In genomic region chr16:172374-172941, GRCh38 we compare ENCODE assay signal across 11 cellular contexts. TPM values are rescaled to one million over a fixed set of nuclear protein-coding genes. Genes with fewer than 3 reads are reported as not detected.
DNase-seq lines count a peak whose midpoint lies in the region; ATAC-seq and TF ChIP-seq lines count a peak whose summit lies in the region.
"Not testable (repeated sequence)": the region's sequence is repeated elsewhere in the genome, so short reads cannot be mapped to it uniquely, and the experiment has no call there.
"Had no signal": no experiment of that assay in that cellular context is flagged by ENCODE, and none has a peak within 500 bp of the region (broad histone marks: within the 10 kb centered on the region; RNA-seq: fewer than 3 reads in every experiment).

Gene HBA2, plus strand, starts transcription at chr16:172876. Its CDS starts 37 bp downstream, at chr16:172913.

- H3K4me3 ChIP-seq in liver (ENCODE audit: low read depth in 1 of 3, low read length in 3 of 3); stomach; aorta (ENCODE audit: low read length in 2 of 2): not testable (repeated sequence)

- H4K5ac ChIP-seq in H9 (ENCODE audit: insufficient read length, low read depth, low read length): not testable (repeated sequence)

- not testable (repeated sequence) for H2AFZ ChIP-seq in H9 (ENCODE audit: low read length)

- CTCF ChIA-PET in activated CD8-positive, alpha-beta T cell treated with anti-CD3 and anti-CD28 coated beads, Interleukin-2, amount 10 ng/mL, durations not matched to agents 7 days and 5 days (lab: Charles Lee): not testable (repeated sequence)

- H4K8ac ChIP-seq in H9 (replicated peaks; ENCODE audit: insufficient read length, low read depth, low read length): not testable (repeated sequence)

- not testable (repeated sequence) for H3K79me2 ChIP-seq in H9 (ENCODE audit: insufficient read depth, low read length)

- TF ChIP-seq EP300 in stomach (IDR thresholded peaks at IDR 0.05): not testable (repeated sequence)

- not testable (repeated sequence) for H3K56ac ChIP-seq in H9 (ENCODE audit: insufficient read length, low read depth, low read length)

- H2AK5ac ChIP-seq in H9 (ENCODE audit: insufficient read length, low read length): not testable (repeated sequence)

- H3K4ac ChIP-seq in H9 (ENCODE audit: low read depth, low read length): not testable (repeated sequence)

- not testable (repeated sequence) for H3K18ac ChIP-seq in H9 (ENCODE audit: insufficient read length, low read depth, low read length)

- not testable (repeated sequence) for H3K4me2 ChIP-seq in H9 (ENCODE audit: insufficient read depth, insufficient read length, low read length)

- not testable (repeated sequence) for H3K36me3 ChIP-seq in liver (ENCODE audit: control insufficient read depth in 4 of 4, insufficient read depth in 3 of 4, low read depth in 1 of 4, low read length in 3 of 4); stomach; aorta (ENCODE audit: control insufficient read depth in 1 of 2, insufficient read depth in 2 of 2, low read length in 1 of 2)

- not testable (repeated sequence) for H3K9me3 ChIP-seq in H9 (ENCODE audit: control insufficient read depth, low read depth, low read length); liver (ENCODE audit: control insufficient read depth in 4 of 4, low read length in 3 of 4); stomach; aorta (ENCODE audit: control insufficient read depth, low read length)

- peaks cover 32 to 35% of the 10 kb centered on the region in 2 experiments for H3K4me1 Mint-ChIP-seq in H9
- peaks cover 15% of the 10 kb centered on the region for H3K4me1 Mint-ChIP-seq in activated CD8-positive, alpha-beta T cell treated with anti-CD3 and anti-CD28 coated beads, Interleukin-2, amount 10 ng/mL, durations not matched to agents 7 days and 5 days (ENCODE audit: low read depth)
- not testable (repeated sequence) for H3K4me1 Mint-ChIP-seq in brain; natural killer cell treated with Interleukin-12 subunit alpha and Interleukin-12 subunit beta and Interleukin-15 and Interleukin-18, amount 100 ng/mL, for 72 hours (ENCODE audit: low read depth in 2 of 2)

- ATAC-seq in activated CD8-positive, alpha-beta T cell treated with anti-CD3 and anti-CD28 coated beads, Interleukin-2, amount 10 ng/mL, durations not matched to agents 7 days and 5 days: peak; percentile 52
- ATAC-seq in natural killer cell treated with Interleukin-12 subunit alpha and Interleukin-12 subunit beta and Interleukin-15 and Interleukin-18, amount 100 ng/mL, for 72 hours: peak; percentile 47 to 61
- not testable (repeated sequence) for ATAC-seq in aorta (ENCODE audit: low FRiP score)

- H3K9me3 Mint-ChIP-seq in H9 (peaks cover 4 to 10% of the 10 kb centered on the region in 2 experiments; a peak in 2 of 5 replicates), brain (peaks cover 0 to 12% (median 0%) of the 10 kb centered on the region in 5 experiments)
- H3K9me3 Mint-ChIP-seq in activated CD8-positive, alpha-beta T cell treated with anti-CD3 and anti-CD28 coated beads, Interleukin-2, amount 10 ng/mL, durations not matched to agents 7 days and 5 days (ENCODE audit: insufficient read depth); natural killer cell treated with Interleukin-12 subunit alpha and Interleukin-12 subunit beta and Interleukin-15 and Interleukin-18, amount 100 ng/mL, for 72 hours: not testable (repeated sequence)

- not testable (repeated sequence) for H2BK12ac ChIP-seq in H9 (ENCODE audit: insufficient read length, low read depth, low read length)

- not testable (repeated sequence) for H3K23ac ChIP-seq in H9 (ENCODE audit: insufficient read length, low read depth, low read length)

- H2BK15ac ChIP-seq in H9 (ENCODE audit: low read depth, low read length): not testable (repeated sequence)

- H3K27me3 Mint-ChIP-seq in H9 (ENCODE audit: low read depth): peaks cover 82% of the 10 kb centered on the region
- peaks cover 51% of the 10 kb centered on the region for H3K27me3 Mint-ChIP-seq in activated CD8-positive, alpha-beta T cell treated with anti-CD3 and anti-CD28 coated beads, Interleukin-2, amount 10 ng/mL, durations not matched to agents 7 days and 5 days (ENCODE audit: low read depth)
- H3K27me3 Mint-ChIP-seq in brain: peaks cover 83% of the 10 kb centered on the region
- H3K27me3 Mint-ChIP-seq in natural killer cell treated with Interleukin-12 subunit alpha and Interleukin-12 subunit beta and Interleukin-15 and Interleukin-18, amount 100 ng/mL, for 72 hours: peaks cover 30% of the 10 kb centered on the region in 2 donors

- H2BK5ac ChIP-seq in H9 (ENCODE audit: insufficient read length, low read length): not testable (repeated sequence)

- H3K23me2 ChIP-seq in H9 (ENCODE audit: insufficient read length, low read depth, low read length, poor library complexity, severe bottlenecking): not testable (repeated sequence)

- WGBS in H9 (ENCODE audit: extremely low coverage, insufficient read length, low lambda C conversion rate): no CpG with 5 or more reads among the region's 74 CpGs
- WGBS in liver: no CpG with 5 or more reads among the region's 74 CpGs
- WGBS in stomach, 5 donors: no CpG with 5 or more reads among the region's 74 CpGs
- no CpG with 5 or more reads among the region's 74 CpGs for WGBS in aorta, 2 donors

- TF ChIP-seq RAD21 in liver (IDR thresholded peaks at IDR 0.05): not testable (repeated sequence)

- not testable (repeated sequence) for H3K27ac ChIP-seq in H9 (ENCODE audit: insufficient read length, low read depth, low read length); liver (ENCODE audit: low read depth in 1 of 2, low read length in 2 of 2); stomach; aorta (ENCODE audit: low read depth in 1 of 2, low read length in 2 of 2)

- H2BK120ac ChIP-seq in H9 (ENCODE audit: low read depth, low read length, poor library complexity, severe bottlenecking): not testable (repeated sequence)

- H3K4me3 Mint-ChIP-seq in H9: peak within 1 kb of the TSS; percentile 42 to 68
- H3K4me3 Mint-ChIP-seq in activated CD8-positive, alpha-beta T cell treated with anti-CD3 and anti-CD28 coated beads, Interleukin-2, amount 10 ng/mL, durations not matched to agents 7 days and 5 days: not testable (repeated sequence)
- peak within 1 kb of the TSS in 3 of 5 experiments; percentile 22 to 45 (median 35) for H3K4me3 Mint-ChIP-seq in brain
- peak within 1 kb of the TSS; percentile 8 for H3K4me3 Mint-ChIP-seq in natural killer cell treated with Interleukin-12 subunit alpha and Interleukin-12 subunit beta and Interleukin-15 and Interleukin-18, amount 100 ng/mL, for 72 hours

- not testable (repeated sequence) for H3T11ph ChIP-seq in H9 (ENCODE audit: low read length)

- not testable (repeated sequence) for H3K4me1 ChIP-seq in H9 (ENCODE audit: insufficient read depth, low read length); liver (ENCODE audit: control insufficient read depth in 4 of 4, insufficient read depth in 4 of 4, low read length in 3 of 4); aorta (ENCODE audit: control insufficient read depth in 1 of 2, insufficient read depth in 2 of 2, low read length in 2 of 2)
- peaks cover 0 to 19% (median 12%) of the 10 kb centered on the region in 4 donors for H3K4me1 ChIP-seq in stomach

- H3K79me1 ChIP-seq in H9 (ENCODE audit: insufficient read depth, low read depth, low read length, poor library complexity, severe bottlenecking): not testable (repeated sequence)

- H3K27ac Mint-ChIP-seq in H9; activated CD8-positive, alpha-beta T cell treated with anti-CD3 and anti-CD28 coated beads, Interleukin-2, amount 10 ng/mL, durations not matched to agents 7 days and 5 days; brain; natural killer cell treated with Interleukin-12 subunit alpha and Interleukin-12 subunit beta and Interleukin-15 and Interleukin-18, amount 100 ng/mL, for 72 hours: not testable (repeated sequence)

- not testable (repeated sequence) for H3K14ac ChIP-seq in H9 (ENCODE audit: insufficient read depth, low read length)

- POLR2A ChIA-PET in activated CD8-positive, alpha-beta T cell treated with anti-CD3 and anti-CD28 coated beads, Interleukin-2, amount 10 ng/mL, durations not matched to agents 7 days and 5 days (lab: Charles Lee): not testable (repeated sequence)

- H4K91ac ChIP-seq in H9 (ENCODE audit: insufficient read length, low read depth, low read length): not testable (repeated sequence)

- H4K20me1 ChIP-seq in H9 (ENCODE audit: control insufficient read depth, insufficient read depth, insufficient read length): not testable (repeated sequence)

- not testable (repeated sequence) for H3K9ac ChIP-seq in H9 (ENCODE audit: extremely low read depth, insufficient read length, low read length); liver (ENCODE audit: low read depth in 1 of 2, low read length in 2 of 2)

- not testable (repeated sequence) for TF ChIP-seq CTCF in H9 (conservative IDR thresholded peaks at IDR 0.05); brain (conservative IDR thresholded peaks at IDR 0.05); liver (IDR thresholded peaks at IDR 0.05; ENCODE audit: low read depth, low read length, missing input control); stomach (IDR thresholded peaks at IDR 0.05)

- TF ChIP-seq POLR2A in stomach (IDR thresholded peaks at IDR 0.05): not testable (repeated sequence)

- H3K27me3 ChIP-seq in H9 (ENCODE audit: insufficient read depth, low read length): peaks cover 44% of the 10 kb centered on the region
- peaks cover 0 to 13% (median 4%) of the 10 kb centered on the region in 4 donors for H3K27me3 ChIP-seq in liver (ENCODE audit: control insufficient read depth in 4 of 4, insufficient read depth in 4 of 4, low read length in 3 of 4)
- H3K27me3 ChIP-seq in stomach: peaks cover 15 to 86% (median 67%) of the 10 kb centered on the region in 3 donors
- not testable (repeated sequence) for H3K27me3 ChIP-seq in aorta (ENCODE audit: control insufficient read depth in 1 of 2, insufficient read depth in 2 of 2, low read length in 1 of 2)

- H2BK20ac ChIP-seq in H9 (ENCODE audit: low read depth, low read length, poor library complexity, severe bottlenecking): not testable (repeated sequence)

- not testable (repeated sequence) for DNase-seq in H9; activated CD8-positive, alpha-beta T cell treated with anti-CD3 and anti-CD28 coated beads, Interleukin-2, amount 10 ng/mL, durations not matched to agents 7 days and 5 days; cardiac septum (ENCODE audit: low spot score); natural killer cell treated with Interleukin-12 subunit alpha and Interleukin-12 subunit beta and Interleukin-15 and Interleukin-18, amount 100 ng/mL, for 72 hours (ENCODE audit: low spot score); stomach; aorta

- intact Hi-C loops in cardiac septum (cut with DNase I); stomach (cut with DNase I; ENCODE audit: low total_unique reads); aorta (cut with DNase I): not testable (repeated sequence)

- not testable (repeated sequence) for H3K36me3 Mint-ChIP-seq in H9 (ENCODE audit: insufficient read depth in 1 of 3, low read depth in 3 of 3); activated CD8-positive, alpha-beta T cell treated with anti-CD3 and anti-CD28 coated beads, Interleukin-2, amount 10 ng/mL, durations not matched to agents 7 days and 5 days (ENCODE audit: low read depth); brain; natural killer cell treated with Interleukin-12 subunit alpha and Interleukin-12 subunit beta and Interleukin-15 and Interleukin-18, amount 100 ng/mL, for 72 hours

RNA-seq across cellular contexts. Expression of gene HBA2, which starts in this region (rescaled TPM):
- 4.3 TPM in 1 of 2 replicates, not detected in the other for total RNA-seq in H9 (2021)
- not detected for total RNA-seq in activated CD8-positive, alpha-beta T cell treated with anti-CD3 and anti-CD28 coated beads, Interleukin-2, amount 10 ng/mL, durations not matched to agents 7 days and 5 days
- polyA plus RNA-seq in brain (ENCODE audit: insufficient read depth, low read depth, low replicate concordance): 600 TPM
- total RNA-seq in cardiac septum: 487 TPM
- over 10,000 TPM in 1 of 2 donors, 1 to 10 TPM in 1; 2.8 to 36,951 TPM for total RNA-seq in liver
- polyA plus RNA-seq in liver: 10 to 100 TPM; 15.5 to 76.5 TPM
- not detected for total RNA-seq in natural killer cell treated with Interleukin-12 subunit alpha and Interleukin-12 subunit beta and Interleukin-15 and Interleukin-18, amount 100 ng/mL, for 72 hours
- total RNA-seq in stomach: 100 to 1,000 TPM in 1 of 5 donors, 10 to 100 TPM in 2, 1 to 10 TPM in 1, not detected in 1; 8.4 to 570 (median 32.0) TPM
- 10 to 100 TPM in 2 of 3 donors, 1 to 10 TPM in 1; 3.5 to 21.3 (median 17.0) TPM for polyA plus RNA-seq in stomach
- total RNA-seq in aorta: 1,000 to 10,000 TPM in 1 of 2 donors, 100 to 1,000 TPM in 1; 448 to 1,265 TPM
- polyA plus RNA-seq in aorta: 10 to 100 TPM; 30.6 to 35.8 TPM
- total RNA-seq: glomerular endothelial cell, pulmonary artery endothelial cell had no signal
- polyA plus RNA-seq: neural cell had no signal

Comparison
In these comparisons a context has a peak if more than half of its experiments do, and no peak if none do; other contexts are left out.
1. Peak in ATAC-seq in activated CD8-positive, alpha-beta T cell treated with anti-CD3 and anti-CD28 coated beads, Interleukin-2, amount 10 ng/mL, durations not matched to agents 7 days and 5 days; RNA of the gene not detected or under 1 TPM.
2. Peak in ATAC-seq in natural killer cell treated with Interleukin-12 subunit alpha and Interleukin-12 subunit beta and Interleukin-15 and Interleukin-18, amount 100 ng/mL, for 72 hours; RNA of the gene not detected or under 1 TPM.